Comparison of ENCODE assay signal across 22 cellular contexts in genomic region chr3:152517517-152517916, GRCh38.
"Had no signal": no experiment of that assay in that cellular context is flagged by ENCODE, and none has a peak within 500 bp of the region (broad histone marks: within the 10 kb centered on the region; RNA-seq: fewer than 3 reads in every experiment).

No MANE protein-coding gene starts in this region.

- H3K9me3 Mint-ChIP-seq: activated CD4-positive, alpha-beta T cell treated with anti-CD3 and anti-CD28 coated beads, Interleukin-2, amount 10 ng/mL, durations not matched to agents 24 days and 14 days; activated naive CD4-positive, alpha-beta T cell treated with anti-CD3 and anti-CD28 coated beads, Interleukin-2, amount 10 ng/mL, durations not matched to agents 7 days and 5 days; activated naive CD8-positive, alpha-beta T cell treated with anti-CD3 and anti-CD28 coated beads, Interleukin-2, amount 50 U/mL, for 24 hours; brain; stimulated activated naive CD8-positive, alpha-beta T cell treated with anti-CD3 and anti-CD28 coated beads, Interleukin-15, Interleukin-2, amounts not matched to agents 100 ng/mL and 50 ng/mL, for 24 hours had no signal

- FAIRE-seq: colon, kidney had no signal

- H3K27me3 Mint-ChIP-seq: brain; stimulated activated naive CD8-positive, alpha-beta T cell treated with anti-CD3 and anti-CD28 coated beads, Interleukin-15, Interleukin-2, amounts not matched to agents 100 ng/mL and 50 ng/mL, for 24 hours had no signal

- H3K27ac Mint-ChIP-seq: activated CD4-positive, alpha-beta T cell treated with anti-CD3 and anti-CD28 coated beads, Interleukin-2, amount 10 ng/mL, durations not matched to agents 24 days and 14 days; activated CD8-positive, alpha-beta T cell treated with anti-CD3 and anti-CD28 coated beads, Interleukin-2, amount 10 ng/mL, durations not matched to agents 7 days and 5 days; activated naive CD4-positive, alpha-beta T cell treated with anti-CD3 and anti-CD28 coated beads, Interleukin-2, amount 10 ng/mL, durations not matched to agents 7 days and 5 days; activated naive CD8-positive, alpha-beta T cell treated with anti-CD3 and anti-CD28 coated beads, Interleukin-2, amount 50 U/mL, for 24 hours; brain; stimulated activated naive CD8-positive, alpha-beta T cell treated with anti-CD3 and anti-CD28 coated beads, Interleukin-15, Interleukin-2, amounts not matched to agents 100 ng/mL and 50 ng/mL, for 24 hours had no signal

- H3K4me1 Mint-ChIP-seq: activated CD4-positive, alpha-beta T cell treated with anti-CD3 and anti-CD28 coated beads, Interleukin-2, amount 10 ng/mL, durations not matched to agents 24 days and 14 days; activated naive CD4-positive, alpha-beta T cell treated with anti-CD3 and anti-CD28 coated beads, Interleukin-2, amount 10 ng/mL, durations not matched to agents 7 days and 5 days; activated naive CD8-positive, alpha-beta T cell treated with anti-CD3 and anti-CD28 coated beads, Interleukin-2, amount 50 U/mL, for 24 hours; brain had no signal

- H3K36me3 ChIP-seq: prostate gland, right atrium auricular region, tibial nerve, uterus had no signal

- H3K36me3 Mint-ChIP-seq: activated naive CD4-positive, alpha-beta T cell treated with anti-CD3 and anti-CD28 coated beads, Interleukin-2, amount 10 ng/mL, durations not matched to agents 7 days and 5 days; brain had no signal

- H3K4me1 ChIP-seq: prostate gland, right atrium auricular region, tibial nerve, uterus had no signal

- H3K27me3 ChIP-seq: dorsolateral prefrontal cortex, right atrium auricular region, tibial nerve, uterus had no signal

- H3K9me3 ChIP-seq: prostate gland, right atrium auricular region, tibial nerve, uterus had no signal

- DNase-seq: activated CD4-positive, alpha-beta T cell treated with anti-CD3 and anti-CD28 coated beads, Interleukin-2, amount 10 ng/mL, durations not matched to agents 24 days and 14 days; activated CD4-positive, CD25-positive, alpha-beta regulatory T cell; activated CD8-positive, alpha-beta T cell treated with anti-CD3 and anti-CD28 coated beads, Interleukin-2, amount 10 ng/mL, durations not matched to agents 7 days and 5 days; activated effector memory CD4-positive, alpha-beta T cell treated with Interleukin-2 at 50 U/mL for 16 hours; activated naive CD4-positive, alpha-beta T cell treated with anti-CD3 and anti-CD28 coated beads, Interleukin-2, amount 10 ng/mL, durations not matched to agents 7 days and 5 days; activated naive CD8-positive, alpha-beta T cell treated with anti-CD3 and anti-CD28 coated beads, Interleukin-2, amount 50 U/mL, for 24 hours; activated T-cell treated with anti-CD3 and anti-CD28 coated beads, Interleukin-2, amount 50 U/mL, for 48 hours; anterior cingulate cortex; caudate nucleus; dorsolateral prefrontal cortex; kidney; midbrain; stimulated activated CD4-positive, alpha-beta T cell treated with anti-CD3 and anti-CD28 coated beads, Interleukin-2, amount 100 ng/mL, for 24 hours; uterus had no signal

- H3K4me3 ChIP-seq: dorsolateral prefrontal cortex, lung, prostate gland, right atrium auricular region, tibial nerve, uterus had no signal

- ATAC-seq: activated CD8-positive, alpha-beta T cell treated with anti-CD3 and anti-CD28 coated beads, Interleukin-2, amount 10 ng/mL, durations not matched to agents 7 days and 5 days; activated naive CD8-positive, alpha-beta T cell treated with anti-CD3 and anti-CD28 coated beads, Interleukin-2, amount 50 U/mL, for 24 hours; left lobe of liver had no signal

- H3K4me3 Mint-ChIP-seq: activated CD4-positive, alpha-beta T cell treated with anti-CD3 and anti-CD28 coated beads, Interleukin-2, amount 10 ng/mL, durations not matched to agents 24 days and 14 days; activated CD8-positive, alpha-beta T cell treated with anti-CD3 and anti-CD28 coated beads, Interleukin-2, amount 10 ng/mL, durations not matched to agents 7 days and 5 days; activated naive CD4-positive, alpha-beta T cell treated with anti-CD3 and anti-CD28 coated beads, Interleukin-2, amount 10 ng/mL, durations not matched to agents 7 days and 5 days; activated naive CD8-positive, alpha-beta T cell treated with anti-CD3 and anti-CD28 coated beads, Interleukin-2, amount 50 U/mL, for 24 hours; brain; stimulated activated naive CD8-positive, alpha-beta T cell treated with anti-CD3 and anti-CD28 coated beads, Interleukin-15, Interleukin-2, amounts not matched to agents 100 ng/mL and 50 ng/mL, for 24 hours had no signal

- H3K27ac ChIP-seq: prostate gland, right atrium auricular region, tibial nerve, uterus had no signal
